19 cellular contexts compared by ENCODE assay signal in genomic region chr1:226659136-226659535, GRCh38.
DNase-seq lines count a peak whose midpoint lies in the region; ATAC-seq, FAIRE-seq and TF ChIP-seq lines count a peak whose summit lies in the region.
"Had no signal": no experiment of that assay in that cellular context is flagged by ENCODE, and none has a peak within 500 bp of the region (broad histone marks: within the 10 kb centered on the region; RNA-seq: fewer than 3 reads in every experiment).

No MANE protein-coding gene starts in this region.

- H3K9me3 ChIP-seq in kidney (ENCODE audit: control insufficient read depth in 1 of 2, low read length in 2 of 2) (no peaks in the 10 kb centered on the region), subcutaneous abdominal adipose tissue (ENCODE audit: control insufficient read depth in 5 of 5, low read length in 5 of 5) (no peaks in the 10 kb centered on the region)
- H3K9me3 ChIP-seq: A549, SJSA1 had no signal

- no peak overlapping the region for H3K9ac ChIP-seq in kidney (ENCODE audit: low read length in 2 of 2)
- peak overlapping the region in 1 of 5 donors; percentile 44 for H3K9ac ChIP-seq in subcutaneous abdominal adipose tissue (ENCODE audit: low read length in 5 of 5)

- no peaks in the 10 kb centered on the region for H3K9me3 Mint-ChIP-seq in activated naive CD4-positive, alpha-beta T cell treated with anti-CD3 and anti-CD28 coated beads, Interleukin-2, amount 50 U/mL, for 24 hours
- H3K9me3 Mint-ChIP-seq in activated T-helper 17 cell treated with anti-CD3 and anti-CD28 coated beads, Interleukin-2, amount 50 U/mL, for 72 hours: no peaks in the 10 kb centered on the region
- H3K9me3 Mint-ChIP-seq: activated T-cell treated with anti-CD3 and anti-CD28 coated beads, Interleukin-2, amount 50 U/mL, for 72 hours had no signal

- ATAC-seq in activated T-helper 17 cell treated with anti-CD3 and anti-CD28 coated beads, Interleukin-2, amount 50 U/mL, for 72 hours (replicated peaks): no peak
- no peak for ATAC-seq in HG02588 (IDR thresholded peaks at IDR 0.05; ENCODE audit: unreplicated experiment)
- ATAC-seq: A549; activated T-cell treated with anti-CD3 and anti-CD28 coated beads, Interleukin-2, amount 50 U/mL, for 72 hours had no signal

- H3K36me3 ChIP-seq in kidney (ENCODE audit: control insufficient read depth in 1 of 2, insufficient read depth in 2 of 2, low read length in 2 of 2) (no peaks in the 10 kb centered on the region), subcutaneous abdominal adipose tissue (ENCODE audit: control insufficient read depth in 5 of 5, insufficient read depth in 5 of 5, low read length in 5 of 5) (peaks cover 0 to 2% (median 0%) of the 10 kb centered on the region in 5 donors)
- H3K36me3 ChIP-seq: SJSA1 had no signal

- no peak for FAIRE-seq in kidney (lab: Jason Lieb, UNC)
- FAIRE-seq: A549, G401.6 had no signal

- no peak for TF ChIP-seq CTCF in kidney (IDR thresholded peaks at IDR 0.05; ENCODE audit: borderline replicate concordance, extremely low read depth, insufficient read depth)

- H3K4me3 Mint-ChIP-seq in activated naive CD4-positive, alpha-beta T cell treated with anti-CD3 and anti-CD28 coated beads, Interleukin-2, amount 50 U/mL, for 24 hours: no peak overlapping the region
- peak overlapping the region; percentile 25 for H3K4me3 Mint-ChIP-seq in activated T-helper 17 cell treated with anti-CD3 and anti-CD28 coated beads, Interleukin-2, amount 50 U/mL, for 72 hours

- H3K4me3 ChIP-seq in kidney (ENCODE audit: low read length in 2 of 2) (no peak overlapping the region), subcutaneous abdominal adipose tissue (ENCODE audit: low read depth in 1 of 5, low read length in 5 of 5) (no peak overlapping the region)
- H3K4me3 ChIP-seq: A549, lung, SJSA1 had no signal

- DNase-seq in activated naive CD4-positive, alpha-beta T cell treated with Interleukin-2 at 50 U/mL for 16 hours: no peak
- DNase-seq in kidney: peak; percentile 65
- DNase-seq in NCI-H2081 (lab: John Stamatoyannopoulos, UW): no peak
- no peak for DNase-seq in amygdala (lab: John Stamatoyannopoulos, UW)
- DNase-seq: activated CD4-positive, alpha-beta T cell treated with anti-CD3 and anti-CD28 coated beads, Interleukin-2, amount 50 U/mL, for 1 hour; activated T-cell treated with anti-CD3 and anti-CD28 coated beads, Interleukin-2, amount 50 U/mL, for 72 hours; COR-L47; effector CD8-positive, alpha-beta T cell; KG1; NCI-H1417; T1000 had no signal

- peaks cover 39 to 61% of the 10 kb centered on the region in 2 donors for H3K4me1 ChIP-seq in kidney (ENCODE audit: control insufficient read depth in 1 of 2, insufficient read depth in 1 of 2, low read depth in 1 of 2, low read length in 2 of 2)
- peaks cover 39 to 100% (median 94%) of the 10 kb centered on the region in 5 donors for H3K4me1 ChIP-seq in subcutaneous abdominal adipose tissue (ENCODE audit: control insufficient read depth in 5 of 5, insufficient read depth in 5 of 5, low read length in 5 of 5)

- no peaks in the 10 kb centered on the region for H3K36me3 Mint-ChIP-seq in activated naive CD4-positive, alpha-beta T cell treated with anti-CD3 and anti-CD28 coated beads, Interleukin-2, amount 50 U/mL, for 24 hours
- H3K36me3 Mint-ChIP-seq in activated T-helper 17 cell treated with anti-CD3 and anti-CD28 coated beads, Interleukin-2, amount 50 U/mL, for 72 hours (ENCODE audit: low read depth): peaks cover 29% of the 10 kb centered on the region

- H3K27me3 Mint-ChIP-seq in activated naive CD4-positive, alpha-beta T cell treated with anti-CD3 and anti-CD28 coated beads, Interleukin-2, amount 50 U/mL, for 24 hours: no peaks in the 10 kb centered on the region
- H3K27me3 Mint-ChIP-seq in activated T-helper 17 cell treated with anti-CD3 and anti-CD28 coated beads, Interleukin-2, amount 50 U/mL, for 72 hours: no peaks in the 10 kb centered on the region

- H3K27me3 ChIP-seq in subcutaneous abdominal adipose tissue (ENCODE audit: control insufficient read depth in 5 of 5, insufficient read depth in 4 of 5, low read length in 5 of 5): peaks cover 0 to 3% (median 0%) of the 10 kb centered on the region in 5 donors
- H3K27me3 ChIP-seq: SJSA1 had no signal

- intact Hi-C loops in kidney (cut with DNase I): no loop called here

- H3K27ac ChIP-seq in kidney (ENCODE audit: low read depth in 2 of 2, low read length in 2 of 2) (no peak overlapping the region), subcutaneous abdominal adipose tissue (ENCODE audit: low read depth, low read length) (peak overlapping the region; percentile 23)
- H3K27ac ChIP-seq: A549, SJSA1 had no signal

- H3K4me1 Mint-ChIP-seq in activated naive CD4-positive, alpha-beta T cell treated with anti-CD3 and anti-CD28 coated beads, Interleukin-2, amount 50 U/mL, for 24 hours: peaks cover 86% of the 10 kb centered on the region
- H3K4me1 Mint-ChIP-seq in activated T-helper 17 cell treated with anti-CD3 and anti-CD28 coated beads, Interleukin-2, amount 50 U/mL, for 72 hours: peaks cover 64% of the 10 kb centered on the region

- peak overlapping the region; percentile 77 for H3K27ac Mint-ChIP-seq in activated naive CD4-positive, alpha-beta T cell treated with anti-CD3 and anti-CD28 coated beads, Interleukin-2, amount 50 U/mL, for 24 hours
- peak overlapping the region; percentile 95 for H3K27ac Mint-ChIP-seq in activated T-helper 17 cell treated with anti-CD3 and anti-CD28 coated beads, Interleukin-2, amount 50 U/mL, for 72 hours
